In genomic region chr20:16621435-16622141, GRCh38 we compare ENCODE assay signal across 17 cellular contexts. TPM values are rescaled to one million over a fixed set of nuclear protein-coding genes. Genes with fewer than 3 reads are reported as not detected.
A peak's percentile ranks its signal among the peaks of the same experiment; 100 is the strongest.
DNase-seq lines count a peak whose midpoint lies in the region; ATAC-seq and TF ChIP-seq lines count a peak whose summit lies in the region.
"Had no signal": no experiment of that assay in that cellular context is flagged by ENCODE, and none has a peak within 500 bp of the region (broad histone marks: within the 10 kb centered on the region; RNA-seq: fewer than 3 reads in every experiment).

No MANE protein-coding gene starts in this region.

- no peaks in the 10 kb centered on the region for H3K27me3 ChIP-seq in Caco-2 (replicated peaks; ENCODE audit: control insufficient read depth, insufficient read depth, low read length)
- H3K27me3 ChIP-seq in endodermal cell (ENCODE audit: control insufficient read depth, insufficient read depth, low read length, poor library complexity, severe bottlenecking) = no peaks in the 10 kb centered on the region
- no peaks in the 10 kb centered on the region for H3K27me3 ChIP-seq in right cardiac atrium (ENCODE audit: control insufficient read depth, insufficient read depth)
- H3K27me3 ChIP-seq: BE2C, Peyer's patch, SJCRH30 had no signal

- H3K4me3 Mint-ChIP-seq in Caco-2 (ENCODE audit: unreplicated experiment) (peak overlapping the region; percentile 3), endodermal cell (no peak overlapping the region), mesothelial cell of epicardium (no peak overlapping the region)

- H3K27me3 Mint-ChIP-seq in Caco-2 (ENCODE audit: insufficient read depth, unreplicated experiment) (no peaks in the 10 kb centered on the region), endodermal cell (ENCODE audit: insufficient read depth) (no peaks in the 10 kb centered on the region), mesothelial cell of epicardium (ENCODE audit: low read depth) (no peaks in the 10 kb centered on the region)

- BruUV-seq in Caco-2 (replicated peaks; lab: Mats Ljungman, UMichigan) = no TSS peak

- no peaks in the 10 kb centered on the region for H3K36me3 ChIP-seq in Caco-2 (ENCODE audit: control insufficient read depth, insufficient read depth, low read length)
- H3K36me3 ChIP-seq in endodermal cell (ENCODE audit: control insufficient read depth, insufficient read depth, low read length) = no peaks in the 10 kb centered on the region
- H3K36me3 ChIP-seq: BE2C, Peyer's patch, SJCRH30 had no signal

- H3K4me3 ChIP-seq in Caco-2 (ENCODE audit: low read depth, low read length) = no peak overlapping the region
- no peak overlapping the region for H3K4me3 ChIP-seq in endodermal cell (ENCODE audit: low read length)
- no peak overlapping the region for H3K4me3 ChIP-seq in right cardiac atrium (ENCODE audit: low read length)
- H3K4me3 ChIP-seq: Peyer's patch, SJCRH30 had no signal

- H3K9me3 ChIP-seq in Caco-2 = peaks cover 6% of the 10 kb centered on the region; the same call in 1 of the 2 replicates
- peaks cover 21% of the 10 kb centered on the region for H3K9me3 ChIP-seq in endodermal cell (ENCODE audit: control insufficient read depth, low read length)
- H3K9me3 ChIP-seq in right cardiac atrium (ENCODE audit: control insufficient read depth, low read length) = no peaks in the 10 kb centered on the region
- H3K9me3 ChIP-seq: BE2C, Peyer's patch, SJCRH30 had no signal

- POLR2A ChIA-PET in Caco-2 (lab: Charles Lee) = no interaction called here

- no peak overlapping the region for H3K27ac ChIP-seq in endodermal cell (ENCODE audit: low read depth, low read length)
- no peak overlapping the region for H3K27ac ChIP-seq in right cardiac atrium (ENCODE audit: low read length)
- H3K27ac ChIP-seq: HL-60, Peyer's patch, SJCRH30 had no signal

- H3K4me1 ChIP-seq in Caco-2 = peaks cover 37% of the 10 kb centered on the region
- H3K4me1 ChIP-seq in endodermal cell (ENCODE audit: control insufficient read depth, insufficient read depth, low read length) = peaks cover 15% of the 10 kb centered on the region
- H3K4me1 ChIP-seq in right cardiac atrium (ENCODE audit: control insufficient read depth, insufficient read depth, low read length) = no peaks in the 10 kb centered on the region
- H3K4me1 ChIP-seq: BE2C, Peyer's patch, SJCRH30 had no signal

- CTCF ChIA-PET in Caco-2 (lab: Charles Lee) = no interaction called here

- no peak overlapping the region for H3K9ac ChIP-seq in endodermal cell (ENCODE audit: extremely low read depth, low read length, poor library complexity, severe bottlenecking)

- no peak for ATAC-seq in right cardiac atrium
- ATAC-seq in HG02981 (IDR thresholded peaks at IDR 0.05; ENCODE audit: unreplicated experiment) = no peak

- H3K4me1 Mint-ChIP-seq in Caco-2 (ENCODE audit: low read depth, unreplicated experiment) (peaks cover 37% of the 10 kb centered on the region), endodermal cell (peaks cover 54% of the 10 kb centered on the region), mesothelial cell of epicardium (peaks cover 16% of the 10 kb centered on the region)

- WGBS in endodermal cell (ENCODE audit: insufficient coverage in 1 of 2, insufficient read length in 1 of 2), 2 experiments = 78 to 80% methylated on average over 1 to 7 of the region's 7 CpGs
- WGBS in right cardiac atrium = 73% methylated on average over 7 of the region's 7 CpGs

- intact Hi-C loops in Caco-2 (cut with micrococcal nuclease; ENCODE audit: unreplicated experiment) = no loop called here
- intact Hi-C loops in right cardiac atrium (cut with DNase I) = no loop called here

- H3K36me3 Mint-ChIP-seq in Caco-2 (ENCODE audit: insufficient read depth, unreplicated experiment) = no peaks in the 10 kb centered on the region
- H3K36me3 Mint-ChIP-seq in endodermal cell (ENCODE audit: low read depth) = peaks cover 9% of the 10 kb centered on the region
- H3K36me3 Mint-ChIP-seq in mesothelial cell of epicardium = peaks cover 5% of the 10 kb centered on the region

- DNase-seq in Caco-2 (peak in 1 of 2 experiments; percentile 9), HT1080 (ENCODE audit: low read depth) (peak; percentile 7), endodermal cell (no peak), mesothelial cell of epicardium (ENCODE audit: low spot score in 2 of 2, unreplicated experiment in 2 of 2) (no peak), right cardiac atrium (no peak)
- DNase-seq in activated CD4-positive, CD25-positive, alpha-beta regulatory T cell (lab: John Stamatoyannopoulos, UW) = no peak
- DNase-seq: BE2C, DMS79 treated with DMSO at 0.1 percent for 48 hours, IMR-90, NCI-H1694 treated with DMSO at 0.1 percent for 48 hours, NCI-H2081 treated with DMSO at 0.1 percent for 48 hours, NCI-H2171 treated with DMSO at 0.1 percent for 48 hours, NCI-H524 treated with DMSO at 0.1 percent for 48 hours, Peyer's patch, SJCRH30 had no signal

- H3K27ac Mint-ChIP-seq in Caco-2 (ENCODE audit: unreplicated experiment) (peak overlapping the region; percentile 12), endodermal cell (peak overlapping the region; percentile 89), mesothelial cell of epicardium (peak overlapping the region; percentile 88)

- H3K9me3 Mint-ChIP-seq in Caco-2 (ENCODE audit: unreplicated experiment) = peaks cover 17% of the 10 kb centered on the region
- H3K9me3 Mint-ChIP-seq in endodermal cell = peaks cover 26% of the 10 kb centered on the region
- peaks cover 25% of the 10 kb centered on the region for H3K9me3 Mint-ChIP-seq in mesothelial cell of epicardium

- TF ChIP-seq CTCF in Caco-2 (IDR thresholded peaks at IDR 0.05; ENCODE audit: insufficient read depth in 1 of 2, low read depth in 1 of 2, low read length in 1 of 2, severe bottlenecking in 1 of 2, unreplicated experiment in 1 of 2) = peak in 1 of 2 experiments; percentile 4
- TF ChIP-seq CTCF in endodermal cell (conservative IDR thresholded peaks at IDR 0.05) = no peak
- no peak for TF ChIP-seq CTCF in mesothelial cell of epicardium (IDR thresholded peaks at IDR 0.05; ENCODE audit: unreplicated experiment)

RNA-seq across cellular contexts. Expression of gene KIF16B, which starts 48.3 kb away (rescaled TPM):
- total RNA-seq in Caco-2 (2022) = 10.9 and 11.3 TPM in 2 replicates
- 1.2 and 1.9 TPM in 2 replicates for total RNA-seq in HT1080 (2014; rRNA removed; shearing (Covaris generic))
- polyA plus RNA-seq in HT1080 (2015; cell fraction: cytosol; rRNA removed) = 3.7 and 7.1 TPM in 2 replicates
- polyA plus RNA-seq in HT1080 (2015; cell fraction: nucleus; rRNA removed) = 3.9 and 6.1 TPM in 2 replicates
- 10 to 100 TPM; 17.3 to 18.8 TPM for total RNA-seq in endodermal cell
- 8.3 TPM for polyA plus RNA-seq in endodermal cell (2013, experiment 1 of 2)
- 7.5 TPM for polyA plus RNA-seq in endodermal cell (2013, experiment 2 of 2)
- 12.8 to 13.9 TPM (median 12.9 TPM) in 3 replicates for total RNA-seq in mesothelial cell of epicardium
- 10 to 100 TPM; 16.5 to 20.4 (median 18.4) TPM for total RNA-seq in right cardiac atrium
- 11.4 TPM for polyA plus RNA-seq in right cardiac atrium

Comparison
In these comparisons a context has a peak if more than half of its experiments do, and no peak if none do; other contexts are left out.
1. H3K27ac Mint-ChIP-seq: peak in every context shown above with its lines; median percentile 89 in endodermal cell; 88 in mesothelial cell of epicardium; 12 in Caco-2.